Comparison of ENCODE assay signal across 21 cellular contexts in genomic region chr10:12396567-12396966, GRCh38. TPM values are rescaled to one million over a fixed set of nuclear protein-coding genes. Genes with fewer than 3 reads are reported as not detected.
DNase-seq lines count a peak whose midpoint lies in the region; ATAC-seq and TF ChIP-seq lines count a peak whose summit lies in the region.
"Had no signal": no experiment of that assay in that cellular context is flagged by ENCODE, and none has a peak within 500 bp of the region (broad histone marks: within the 10 kb centered on the region; RNA-seq: fewer than 3 reads in every experiment).

No MANE protein-coding gene starts in this region.

- H3K4me1 Mint-ChIP-seq in activated T-helper 17 cell treated with anti-CD3 and anti-CD28 coated beads, Interleukin-2, amount 50 U/mL, for 72 hours, result peaks cover 11% of the 10 kb centered on the region

- H3K79me1 ChIP-seq in mesenchymal stem cell (replicated peaks; ENCODE audit: low read length, poor library complexity, severe bottlenecking), result peaks cover 42% of the 10 kb centered on the region

- H3K27me3 ChIP-seq in mesenchymal stem cell (ENCODE audit: control insufficient read depth in 1 of 2, insufficient read depth in 1 of 2, low read length in 2 of 2), result no peaks in the 10 kb centered on the region
- H3K27me3 ChIP-seq: cardiac muscle cell, tibial artery had no signal

- H3K14ac ChIP-seq in mesenchymal stem cell (ENCODE audit: low read length in 2 of 2), result no peak overlapping the region

- CTCF ChIA-PET in OCI-LY7 (lab: Charles Lee; ENCODE audit: unreplicated experiment), result no interaction called here

- H4K20me1 ChIP-seq in OCI-LY7 (ENCODE audit: insufficient read depth, low read length), result no peaks in the 10 kb centered on the region

- no peaks in the 10 kb centered on the region for H3K27me3 Mint-ChIP-seq in activated T-helper 17 cell treated with anti-CD3 and anti-CD28 coated beads, Interleukin-2, amount 50 U/mL, for 72 hours
- H3K27me3 Mint-ChIP-seq: CD4-positive, alpha-beta memory T cell; memory B cell had no signal

- intact Hi-C loops in left cardiac atrium (cut with DNase I) (no loop called here), left ventricle myocardium superior (cut with micrococcal nuclease) (no loop called here), OCI-LY7 (cut with micrococcal nuclease; ENCODE audit: unreplicated experiment) (no loop called here)

- no peak overlapping the region for H2BK15ac ChIP-seq in mesenchymal stem cell (ENCODE audit: low read depth, poor library complexity, severe bottlenecking)

- H3K27ac Mint-ChIP-seq in activated T-helper 17 cell treated with anti-CD3 and anti-CD28 coated beads, Interleukin-2, amount 50 U/mL, for 72 hours, result peak overlapping the region; percentile 65
- H3K27ac Mint-ChIP-seq: activated T-helper 2 cell treated with anti-CD3 and anti-CD28 coated beads, Interferon-gamma antibody, Interleukin-2, Interleukin-4, amounts not matched to agents 10 μg/mL and 5 μg/mL and 100 μg/mL, durations not matched to agents 14 hours and 24 hours and 36 hours; memory B cell had no signal

- H3K79me2 ChIP-seq in OCI-LY7 (ENCODE audit: insufficient read depth, low read depth, low read length), result 0 out of 2 replicates have a peak, but pooled peaks cover 12% of the 10 kb centered on the region

- POLR2A ChIA-PET in OCI-LY7 (lab: Charles Lee), result no interaction called here

- H4K8ac ChIP-seq in mesenchymal stem cell (ENCODE audit: low read length), result no peak overlapping the region

- DNase-seq in left cardiac atrium (no peak), left ventricle myocardium superior (no peak), mesenchymal stem cell (no peak), OCI-LY7 (ENCODE audit: low spot score) (no peak)
- DNase-seq in activated CD4-positive, alpha-beta T cell treated with anti-CD3 and anti-CD28 coated beads for 1 hour, result no peak
- DNase-seq: CD4-positive, alpha-beta memory T cell; DND-41; GM23248; NCI-H1436; NCI-H345; stimulated activated CD4-positive, alpha-beta T cell treated with anti-CD3 and anti-CD28 coated beads, Interleukin-12 subunit alpha, Interleukin-12 subunit beta, amount 100 ng/mL, for 4 hours had no signal

- H3K9me3 Mint-ChIP-seq in activated T-helper 17 cell treated with anti-CD3 and anti-CD28 coated beads, Interleukin-2, amount 50 U/mL, for 72 hours, result no peaks in the 10 kb centered on the region
- H3K9me3 Mint-ChIP-seq: activated T-helper 2 cell treated with anti-CD3 and anti-CD28 coated beads, Interferon-gamma antibody, Interleukin-2, Interleukin-4, amounts not matched to agents 10 μg/mL and 5 μg/mL and 100 μg/mL, durations not matched to agents 14 hours and 24 hours and 36 hours; CD4-positive, alpha-beta memory T cell; memory B cell; nephron had no signal

- no peak overlapping the region for H3K4me3 Mint-ChIP-seq in activated T-helper 17 cell treated with anti-CD3 and anti-CD28 coated beads, Interleukin-2, amount 50 U/mL, for 72 hours
- H3K4me3 Mint-ChIP-seq: CD4-positive, alpha-beta memory T cell; memory B cell; nephron had no signal

- no peak overlapping the region for H3K4ac ChIP-seq in mesenchymal stem cell (ENCODE audit: low read depth in 1 of 2, low read length in 2 of 2)

- H3K36me3 Mint-ChIP-seq in activated T-helper 17 cell treated with anti-CD3 and anti-CD28 coated beads, Interleukin-2, amount 50 U/mL, for 72 hours (ENCODE audit: low read depth), result no peaks in the 10 kb centered on the region

- no TSS peak for BruUV-seq in OCI-LY7 (replicated peaks; lab: Mats Ljungman, UMichigan)

- no peak overlapping the region for H3K23ac ChIP-seq in mesenchymal stem cell (ENCODE audit: low read length in 2 of 2)

- H2BK120ac ChIP-seq in mesenchymal stem cell (ENCODE audit: low read depth, low read length), result no peak overlapping the region

- H4K91ac ChIP-seq in mesenchymal stem cell (ENCODE audit: low read length), result no peak overlapping the region

- H2AK5ac ChIP-seq in mesenchymal stem cell (ENCODE audit: low read length, severe bottlenecking), result no peak overlapping the region

- H3K36me3 ChIP-seq in mesenchymal stem cell (ENCODE audit: control insufficient read depth in 1 of 2, insufficient read depth in 2 of 2, low read depth in 1 of 2, low read length in 2 of 2) (no peaks in the 10 kb centered on the region), OCI-LY7 (ENCODE audit: insufficient read depth, low read length) (no peaks in the 10 kb centered on the region)
- H3K36me3 ChIP-seq: cardiac muscle cell, tibial artery had no signal

- H3K4me1 ChIP-seq in mesenchymal stem cell (ENCODE audit: control insufficient read depth, insufficient read depth, low read depth, low read length) (peaks cover 19% of the 10 kb centered on the region), OCI-LY7 (ENCODE audit: insufficient read depth, low read length, poor library complexity, severe bottlenecking) (no peaks in the 10 kb centered on the region)

- no peaks in the 10 kb centered on the region for H3K9me2 ChIP-seq in OCI-LY7 (ENCODE audit: insufficient read depth, low read length)

- H2AFZ ChIP-seq in mesenchymal stem cell (ENCODE audit: low read depth, low read length) (peak overlapping the region; percentile 54), OCI-LY7 (ENCODE audit: low read length) (no peak overlapping the region)
- H2AFZ ChIP-seq: GM23248 had no signal

- no peak overlapping the region for H2BK5ac ChIP-seq in mesenchymal stem cell (ENCODE audit: low read depth, low read length, poor library complexity, severe bottlenecking)

- H3K4me3 ChIP-seq in mesenchymal stem cell (ENCODE audit: insufficient read depth in 1 of 2, low read depth in 1 of 2, low read length in 2 of 2), result no peak overlapping the region
- no peak overlapping the region for H3K4me3 ChIP-seq in OCI-LY7 (ENCODE audit: low read depth, low read length, poor library complexity, severe bottlenecking)
- H3K4me3 ChIP-seq: cardiac muscle cell, GM23248, tibial artery had no signal

- H3K9ac ChIP-seq in mesenchymal stem cell (ENCODE audit: low read length), result no peak overlapping the region
- H3K9ac ChIP-seq: GM23248 had no signal

- 62% methylated on average over 6 of the region's 6 CpGs for WGBS in mesenchymal stem cell

- no peak for TF ChIP-seq CTCF in OCI-LY7 (conservative IDR thresholded peaks at IDR 0.05; ENCODE audit: low read length)

- H3K9me3 ChIP-seq in mesenchymal stem cell (ENCODE audit: control insufficient read depth, low read length), result no peaks in the 10 kb centered on the region
- no peaks in the 10 kb centered on the region for H3K9me3 ChIP-seq in OCI-LY7 (ENCODE audit: low read length)
- H3K9me3 ChIP-seq: tibial artery had no signal

- H3K18ac ChIP-seq in mesenchymal stem cell (ENCODE audit: low read depth in 1 of 2, low read length in 2 of 2), result no peak overlapping the region

- peak; percentile 69 to 75 for ATAC-seq in left cardiac atrium
- no peak for ATAC-seq in left ventricle myocardium superior
- no peak for ATAC-seq in activated T-helper 17 cell treated with anti-CD3 and anti-CD28 coated beads, Interleukin-2, amount 50 U/mL, for 72 hours (replicated peaks)
- no peak for ATAC-seq in HG02610 (IDR thresholded peaks at IDR 0.05; ENCODE audit: unreplicated experiment)
- ATAC-seq in HG03460 (IDR thresholded peaks at IDR 0.05; ENCODE audit: unreplicated experiment), result no peak
- ATAC-seq: esophagus mucosa had no signal

- H3K4me2 ChIP-seq in mesenchymal stem cell (ENCODE audit: low read length, poor library complexity, severe bottlenecking) (no peak overlapping the region), OCI-LY7 (ENCODE audit: low read length) (no peak overlapping the region)

- H3K27ac ChIP-seq in mesenchymal stem cell (ENCODE audit: low read length, poor library complexity, severe bottlenecking) (no peak overlapping the region), OCI-LY7 (ENCODE audit: low read depth, low read length, poor library complexity, severe bottlenecking) (no peak overlapping the region)
- H3K27ac ChIP-seq: cardiac muscle cell, GM23248, VCaP had no signal

- no peak overlapping the region for H2BK12ac ChIP-seq in mesenchymal stem cell (ENCODE audit: low read length in 2 of 2)

RNA-seq across cellular contexts. Expression of gene CAMK1D, which starts 47.2 kb away (rescaled TPM):
- 10 to 100 TPM; 23.8 to 38.5 TPM for total RNA-seq in left cardiac atrium
- total RNA-seq in left ventricle myocardium superior, result 8.9 TPM
- total RNA-seq in activated T-helper 17 cell treated with anti-CD3 and anti-CD28 coated beads, Interleukin-2, amount 50 U/mL, for 72 hours, result 10 to 100 TPM; 10.9 to 20.7 TPM
- polyA plus RNA-seq in mesenchymal stem cell (2013, experiment 1 of 2), result 7.6 TPM
- 7.8 TPM for polyA plus RNA-seq in mesenchymal stem cell (2013, experiment 2 of 2)
- 17.8 and 19.0 TPM in 2 replicates for total RNA-seq in OCI-LY7 (2014; rRNA removed; shearing (Covaris generic))
- total RNA-seq in OCI-LY7 (2022), result 25.6 and 28.0 TPM in 2 replicates

Comparison
In these comparisons a context has a peak if more than half of its experiments do, and no peak if none do; other contexts are left out.
1. ATAC-seq: peak in left cardiac atrium (2 of 2); none in left ventricle myocardium superior (single experiment), activated T-helper 17 cell treated with anti-CD3 and anti-CD28 coated beads, Interleukin-2, amount 50 U/mL, for 72 hours (single experiment), HG02610 (single experiment) and HG03460 (single experiment).